ENCODE assay signal across 28 cellular contexts in the genomic region with DNA sequence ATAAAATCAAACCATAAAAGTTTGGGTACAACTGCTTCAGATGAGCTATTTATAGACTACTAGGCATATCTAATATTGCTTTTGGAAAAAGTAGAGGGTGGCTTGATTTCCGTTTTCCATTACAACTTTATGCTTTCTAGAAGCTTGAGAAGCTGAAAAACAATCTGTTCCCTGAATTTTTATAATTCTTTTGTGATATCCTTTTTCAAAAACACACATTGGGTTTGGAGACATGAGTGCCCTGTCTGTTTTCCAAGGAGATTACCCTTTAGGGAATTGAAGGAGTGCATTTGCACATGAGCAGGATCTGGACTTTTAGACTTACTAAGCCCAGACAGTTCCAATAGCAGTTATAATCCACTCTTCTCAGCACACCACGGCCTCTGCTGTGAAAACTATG. TPM values are rescaled to one million over a fixed set of nuclear protein-coding genes. Genes with fewer than 3 reads are reported as not detected.
DNase-seq lines count a peak whose midpoint lies in the region; ATAC-seq and TF ChIP-seq lines count a peak whose summit lies in the region.
"Had no signal": no experiment of that assay in that cellular context is flagged by ENCODE, and none has a peak within 500 bp of the region (broad histone marks: within the 10 kb centered on the region; RNA-seq: fewer than 3 reads in every experiment).

No MANE protein-coding gene starts in this region.

- H3K4me1 ChIP-seq in ascending aorta, result peaks cover 10 to 71% of the 10 kb centered on the region in 2 donors
- H3K4me1 ChIP-seq in testis, result peaks cover 36% of the 10 kb centered on the region
- peaks cover 2 to 39% (median 18%) of the 10 kb centered on the region in 3 donors for H3K4me1 ChIP-seq in gastroesophageal sphincter
- H3K4me1 ChIP-seq: BLaER1 treated with 17β-estradiol and CSF1 and Interleukin-3, amounts not matched to agents 10 nM and 100 nM; Caco-2; neural progenitor cell had no signal

- H3K27me3 Mint-ChIP-seq in glutamatergic neuron (ENCODE audit: unreplicated experiment), result no peaks in the 10 kb centered on the region
- H3K27me3 Mint-ChIP-seq: activated CD8-positive, alpha-beta memory T cell treated with anti-CD3 and anti-CD28 coated beads, Interleukin-2, amount 10 ng/mL, durations not matched to agents 7 days and 5 days; activated naive CD8-positive, alpha-beta T cell treated with anti-CD3 and anti-CD28 coated beads, Interleukin-2, amount 50 U/mL, for 24 hours; stimulated activated naive CD8-positive, alpha-beta T cell treated with anti-CD3 and anti-CD28 coated beads, Interleukin-15, Interleukin-2, amounts not matched to agents 100 ng/mL and 50 ng/mL, for 24 hours had no signal

- peak in 1 of 2 donors; percentile 81 for DNase-seq in ascending aorta (ENCODE audit: low spot score in 2 of 2)
- DNase-seq in fibroblast of the aortic adventitia (ENCODE audit: low read depth), result peak; percentile 35
- DNase-seq in myocyte (ENCODE audit: low read depth), result peak; percentile 52
- DNase-seq in testis, result peak; percentile 35
- DNase-seq in posterior cingulate gyrus, result no peak
- no peak for DNase-seq in glutamatergic neuron
- DNase-seq in activated CD4-positive, alpha-beta T cell treated with anti-CD3 and anti-CD28 coated beads, Interleukin-2, amount 50 U/mL, for 4 hours, result no peak
- DNase-seq: activated CD4-positive, alpha-beta T cell treated with anti-CD3 and anti-CD28 coated beads, Interleukin-2, amount 50 U/mL, for 1 hour; activated CD8-positive, alpha-beta memory T cell treated with anti-CD3 and anti-CD28 coated beads, Interleukin-2, amount 10 ng/mL, durations not matched to agents 7 days and 5 days; activated naive CD8-positive, alpha-beta T cell treated with anti-CD3 and anti-CD28 coated beads, Interleukin-2, amount 50 U/mL, for 24 hours; activated T-cell treated with anti-CD3 and anti-CD28 coated beads, Interleukin-2, amount 50 U/mL, for 48 hours; body of pancreas; Caco-2; DND-41; foreskin keratinocyte; H9; hypothalamus; NCI-H1092 treated with DMSO at 0.1 percent for 48 hours; NCI-H1930; SIG-M5; SW 1271; T1000 had no signal

- intact Hi-C loops in ascending aorta (cut with DNase I) (loop anchor here (5.0 kb wide), 3 partner anchors 196 to 321 kb away; no protein-coding TSS in a partner anchor), testis (cut with DNase I; ENCODE audit: low total_unique reads) (no loop called here), posterior cingulate gyrus (cut with DNase I) (no loop called here)

- H3K27me3 ChIP-seq in ascending aorta, result no peaks in the 10 kb centered on the region
- no peaks in the 10 kb centered on the region for H3K27me3 ChIP-seq in testis
- H3K27me3 ChIP-seq in gastroesophageal sphincter, result no peaks in the 10 kb centered on the region
- H3K27me3 ChIP-seq: BLaER1 treated with 17β-estradiol and CSF1 and Interleukin-3, amounts not matched to agents 10 nM and 100 nM; body of pancreas; foreskin keratinocyte; neural progenitor cell had no signal

- peak overlapping the region; percentile 91 to 92 for H3K27ac ChIP-seq in ascending aorta
- H3K27ac ChIP-seq in testis, result peak overlapping the region; percentile 80 to 92
- peak overlapping the region in 1 of 4 donors; percentile 16 for H3K27ac ChIP-seq in gastroesophageal sphincter
- H3K27ac ChIP-seq: BLaER1 treated with 17β-estradiol and CSF1 and Interleukin-3, amounts not matched to agents 10 nM and 100 nM; body of pancreas; epithelial cell of prostate; foreskin keratinocyte; neural progenitor cell had no signal

- TF ChIP-seq POLR2A in testis (IDR thresholded peaks at IDR 0.05) (no peak), gastroesophageal sphincter (IDR thresholded peaks at IDR 0.05) (no peak)

- H3K36me3 ChIP-seq in ascending aorta (no peaks in the 10 kb centered on the region), testis (ENCODE audit: low read depth, missing control alignments) (no peaks in the 10 kb centered on the region), gastroesophageal sphincter (no peaks in the 10 kb centered on the region)
- H3K36me3 ChIP-seq: neural progenitor cell had no signal

- no peak overlapping the region for H3K4me3 Mint-ChIP-seq in glutamatergic neuron (ENCODE audit: unreplicated experiment)
- H3K4me3 Mint-ChIP-seq: activated CD8-positive, alpha-beta memory T cell treated with anti-CD3 and anti-CD28 coated beads, Interleukin-2, amount 10 ng/mL, durations not matched to agents 7 days and 5 days; activated naive CD8-positive, alpha-beta T cell treated with anti-CD3 and anti-CD28 coated beads, Interleukin-2, amount 50 U/mL, for 24 hours; H9; neural progenitor cell; stimulated activated naive CD8-positive, alpha-beta T cell treated with anti-CD3 and anti-CD28 coated beads, Interleukin-15, Interleukin-2, amounts not matched to agents 100 ng/mL and 50 ng/mL, for 24 hours had no signal

- TF ChIP-seq CTCF in ascending aorta (IDR thresholded peaks at IDR 0.05), result no peak
- TF ChIP-seq CTCF in fibroblast of the aortic adventitia (IDR thresholded peaks at IDR 0.05; ENCODE audit: insufficient read depth, low read length), result no peak
- no peak for TF ChIP-seq CTCF in testis (IDR thresholded peaks at IDR 0.05)
- no peak for TF ChIP-seq CTCF in glutamatergic neuron (IDR thresholded peaks at IDR 0.05; ENCODE audit: partially characterized antibody, unreplicated experiment)
- no peak for TF ChIP-seq CTCF in gastroesophageal sphincter (IDR thresholded peaks at IDR 0.05)

- no peaks in the 10 kb centered on the region for H3K9me3 ChIP-seq in ascending aorta
- no peaks in the 10 kb centered on the region for H3K9me3 ChIP-seq in testis
- no peaks in the 10 kb centered on the region for H3K9me3 ChIP-seq in gastroesophageal sphincter
- H3K9me3 ChIP-seq: BLaER1 treated with 17β-estradiol and CSF1 and Interleukin-3, amounts not matched to agents 10 nM and 100 nM; body of pancreas; Caco-2 had no signal

- no peak for TF ChIP-seq EP300 in gastroesophageal sphincter (IDR thresholded peaks at IDR 0.05)

- no peaks in the 10 kb centered on the region for H3K9me3 Mint-ChIP-seq in glutamatergic neuron (ENCODE audit: unreplicated experiment)
- H3K9me3 Mint-ChIP-seq: activated naive CD8-positive, alpha-beta T cell treated with anti-CD3 and anti-CD28 coated beads, Interleukin-2, amount 50 U/mL, for 24 hours; H9; neural progenitor cell; stimulated activated naive CD8-positive, alpha-beta T cell treated with anti-CD3 and anti-CD28 coated beads, Interleukin-15, Interleukin-2, amounts not matched to agents 100 ng/mL and 50 ng/mL, for 24 hours had no signal

- 38 to 42% methylated on average over 2 of the region's 2 CpGs for WGBS in testis, 2 donors
- 40 to 52% methylated on average over 2 of the region's 2 CpGs for WGBS in gastroesophageal sphincter (ENCODE audit: low coverage in 1 of 2), 2 donors

- H3K4me3 ChIP-seq in ascending aorta (no peak overlapping the region), fibroblast of the aortic adventitia (ENCODE audit: low read depth, low read length) (no peak overlapping the region), testis (no peak overlapping the region), gastroesophageal sphincter (no peak overlapping the region)
- H3K4me3 ChIP-seq: BLaER1 treated with 17β-estradiol and CSF1 and Interleukin-3, amounts not matched to agents 10 nM and 100 nM; body of pancreas; neural progenitor cell had no signal

- H3K36me3 Mint-ChIP-seq in glutamatergic neuron (ENCODE audit: unreplicated experiment), result no peaks in the 10 kb centered on the region
- H3K36me3 Mint-ChIP-seq: neural progenitor cell had no signal

- no peak overlapping the region for H3K27ac Mint-ChIP-seq in glutamatergic neuron (ENCODE audit: unreplicated experiment)
- H3K27ac Mint-ChIP-seq: activated CD8-positive, alpha-beta memory T cell treated with anti-CD3 and anti-CD28 coated beads, Interleukin-2, amount 10 ng/mL, durations not matched to agents 7 days and 5 days; activated naive CD8-positive, alpha-beta T cell treated with anti-CD3 and anti-CD28 coated beads, Interleukin-2, amount 50 U/mL, for 24 hours; stimulated activated naive CD8-positive, alpha-beta T cell treated with anti-CD3 and anti-CD28 coated beads, Interleukin-15, Interleukin-2, amounts not matched to agents 100 ng/mL and 50 ng/mL, for 24 hours had no signal

- no peak for ATAC-seq in gastroesophageal sphincter
- ATAC-seq: activated CD8-positive, alpha-beta memory T cell treated with anti-CD3 and anti-CD28 coated beads, Interleukin-2, amount 10 ng/mL, durations not matched to agents 7 days and 5 days; activated naive CD8-positive, alpha-beta T cell treated with anti-CD3 and anti-CD28 coated beads, Interleukin-2, amount 50 U/mL, for 24 hours; body of pancreas; foreskin keratinocyte; Panc1 had no signal

- H3K4me1 Mint-ChIP-seq in glutamatergic neuron (ENCODE audit: low read depth, unreplicated experiment), result no peaks in the 10 kb centered on the region
- H3K4me1 Mint-ChIP-seq: activated CD8-positive, alpha-beta memory T cell treated with anti-CD3 and anti-CD28 coated beads, Interleukin-2, amount 10 ng/mL, durations not matched to agents 7 days and 5 days; H9; neural progenitor cell had no signal

RNA-seq across cellular contexts. Expression of a gene that starts 49.5 kb away (rescaled TPM):
- total RNA-seq in ascending aorta (106 TPM), fibroblast of the aortic adventitia (ENCODE audit: low replicate concordance) (15.2 and 34.3 TPM in 2 replicates), myocyte (10.8 and 14.4 TPM in 2 replicates), testis (10 to 100 TPM; 16.7 to 20.1 TPM), glutamatergic neuron (ENCODE audit: unreplicated experiment) (4.3 TPM), gastroesophageal sphincter (100 to 1,000 TPM; 113 to 149 (median 122) TPM)
- polyA plus RNA-seq in myocyte (2012), result 20.3 TPM
- 16.5 TPM for polyA plus RNA-seq in testis (ENCODE audit: insufficient read depth, low read depth, low replicate concordance)

Comparison
In these comparisons a context has a peak if more than half of its experiments do, and no peak if none do; other contexts are left out.
1. DNase-seq: peak in fibroblast of the aortic adventitia (single experiment), myocyte (single experiment) and testis (single experiment); none in posterior cingulate gyrus (0 of 10), glutamatergic neuron (single experiment) and activated CD4-positive, alpha-beta T cell treated with anti-CD3 and anti-CD28 coated beads, Interleukin-2, amount 50 U/mL, for 4 hours (0 of 2).